ENCODE assay signal across 1 cellular context in the genomic region with DNA sequence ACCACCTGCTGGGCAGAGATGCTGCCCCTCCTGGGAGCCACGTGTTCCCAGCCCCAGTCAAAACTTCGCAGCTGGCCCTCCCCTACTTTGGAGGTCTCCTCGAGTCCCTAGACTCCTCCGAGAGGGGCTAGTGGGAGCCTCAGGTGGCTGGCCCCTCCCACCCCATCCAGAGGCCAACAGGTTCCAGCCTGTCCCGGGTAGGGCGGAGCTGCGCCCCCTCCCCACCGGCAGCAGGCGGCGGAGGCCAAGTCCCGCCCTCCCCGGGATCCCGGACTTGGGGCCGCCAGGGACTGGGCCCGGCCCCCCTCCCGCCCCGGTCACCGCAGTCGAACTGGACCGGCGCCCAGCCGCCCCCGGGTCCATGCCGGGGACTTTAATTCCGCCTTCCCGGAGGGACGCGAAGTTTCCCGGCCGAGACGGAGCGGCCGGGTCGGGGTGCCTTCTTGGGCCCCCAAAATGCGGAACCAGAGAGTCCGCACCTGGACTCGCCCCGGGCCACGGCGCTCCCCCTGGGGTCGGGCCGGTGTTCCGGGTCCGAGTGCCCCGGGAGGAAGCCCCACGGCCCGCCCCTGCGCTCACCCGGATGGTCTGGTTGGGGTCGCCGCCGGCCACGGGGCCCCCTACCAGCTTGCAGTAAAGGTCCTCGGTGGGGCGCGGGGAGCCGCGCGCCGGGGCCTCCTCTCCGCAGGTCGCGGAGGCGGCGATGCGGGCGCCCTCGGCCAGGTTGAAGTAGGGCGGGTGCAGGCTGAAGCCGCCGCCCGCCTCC.
A peak's percentile ranks its signal among the peaks of the same experiment; 100 is the strongest.
TF ChIP-seq lines count a peak whose summit lies in the region.

No MANE protein-coding gene starts in this region.

TF ChIP-seq in HepG2, 621 proteins besides CTCF, POLR2A, EP300 and RAD21 (continued from another document and continues in another):
- no peak for TF ChIP-seq MYNN (CRISPR knock-in tag; IDR thresholded peaks at IDR 0.05; ENCODE audit: low read depth)
- TF ChIP-seq PAX8 (CRISPR knock-in tag; IDR thresholded peaks at IDR 0.05; ENCODE audit: borderline replicate concordance): 0 out of 2 replicates have a peak, but pooled peaks have one; percentile 38
- TF ChIP-seq YEATS2 (CRISPR knock-in tag; IDR thresholded peaks at IDR 0.05; ENCODE audit: borderline replicate concordance): peak; percentile 16; the same call in 1 of the 2 replicates
- TF ChIP-seq HNF4A (CRISPR knock-in tag; IDR thresholded peaks at IDR 0.05): peak; percentile 43; the same call in 1 of the 2 replicates
- no peak for TF ChIP-seq CBX1 (IDR thresholded peaks at IDR 0.05; ENCODE audit: low read depth)
- TF ChIP-seq ZNF567 (CRISPR knock-in tag; IDR thresholded peaks at IDR 0.05; ENCODE audit: borderline replicate concordance): no peak
- no peak for TF ChIP-seq ZNF296 (CRISPR knock-in tag; conservative IDR thresholded peaks at IDR 0.05)
- TF ChIP-seq, protein P1, sequence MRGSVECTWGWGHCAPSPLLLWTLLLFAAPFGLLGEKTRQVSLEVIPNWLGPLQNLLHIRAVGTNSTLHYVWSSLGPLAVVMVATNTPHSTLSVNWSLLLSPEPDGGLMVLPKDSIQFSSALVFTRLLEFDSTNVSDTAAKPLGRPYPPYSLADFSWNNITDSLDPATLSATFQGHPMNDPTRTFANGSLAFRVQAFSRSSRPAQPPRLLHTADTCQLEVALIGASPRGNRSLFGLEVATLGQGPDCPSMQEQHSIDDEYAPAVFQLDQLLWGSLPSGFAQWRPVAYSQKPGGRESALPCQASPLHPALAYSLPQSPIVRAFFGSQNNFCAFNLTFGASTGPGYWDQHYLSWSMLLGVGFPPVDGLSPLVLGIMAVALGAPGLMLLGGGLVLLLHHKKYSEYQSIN (CRISPR knock-in tag; IDR thresholded peaks at IDR 0.05; ENCODE audit: borderline replicate concordance): no peak
- TF ChIP-seq YEATS4 (CRISPR knock-in tag; IDR thresholded peaks at IDR 0.05; ENCODE audit: borderline replicate concordance): 0 out of 2 replicates have a peak, but pooled peaks have one; percentile 72
- TF ChIP-seq CBFB (CRISPR knock-in tag; IDR thresholded peaks at IDR 0.05): peak; percentile 64; the same call in 1 of the 2 replicates
- TF ChIP-seq, protein P2, sequence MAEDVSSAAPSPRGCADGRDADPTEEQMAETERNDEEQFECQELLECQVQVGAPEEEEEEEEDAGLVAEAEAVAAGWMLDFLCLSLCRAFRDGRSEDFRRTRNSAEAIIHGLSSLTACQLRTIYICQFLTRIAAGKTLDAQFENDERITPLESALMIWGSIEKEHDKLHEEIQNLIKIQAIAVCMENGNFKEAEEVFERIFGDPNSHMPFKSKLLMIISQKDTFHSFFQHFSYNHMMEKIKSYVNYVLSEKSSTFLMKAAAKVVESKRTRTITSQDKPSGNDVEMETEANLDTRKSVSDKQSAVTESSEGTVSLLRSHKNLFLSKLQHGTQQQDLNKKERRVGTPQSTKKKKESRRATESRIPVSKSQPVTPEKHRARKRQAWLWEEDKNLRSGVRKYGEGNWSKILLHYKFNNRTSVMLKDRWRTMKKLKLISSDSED (CRISPR knock-in tag; IDR thresholded peaks at IDR 0.05): no peak; the same call in 1 of the 2 replicates
- TF ChIP-seq ZNF562 (CRISPR knock-in tag; IDR thresholded peaks at IDR 0.05; ENCODE audit: borderline replicate concordance): no peak
- peak; percentile 13; the same call in 1 of the 2 replicates for TF ChIP-seq POLR2AphosphoS5 (IDR thresholded peaks at IDR 0.05; ENCODE audit: low read depth, low read length)
- TF ChIP-seq HNF4G (IDR thresholded peaks at IDR 0.05; ENCODE audit: borderline replicate concordance, low read depth, low read length): 0 out of 2 replicates have a peak, but pooled peaks have one; percentile 7
- TF ChIP-seq HNF4G (CRISPR knock-in tag; IDR thresholded peaks at IDR 0.05; ENCODE audit: borderline replicate concordance, low read depth): peak; percentile 69
- TF ChIP-seq ZSCAN22 (CRISPR knock-in tag; IDR thresholded peaks at IDR 0.05): 0 out of 2 replicates have a peak, but pooled peaks have one; percentile 39
- no peak for TF ChIP-seq EEA1 (CRISPR knock-in tag; IDR thresholded peaks at IDR 0.05; ENCODE audit: borderline replicate concordance)
- no peak for TF ChIP-seq TCF12 (IDR thresholded peaks at IDR 0.05)
- peak; percentile 18 for TF ChIP-seq TCF12 (CRISPR knock-in tag; IDR thresholded peaks at IDR 0.05)
- 0 out of 2 replicates have a peak, but pooled peaks have one; percentile 8 for TF ChIP-seq MIER2 (CRISPR knock-in tag; IDR thresholded peaks at IDR 0.05)
- TF ChIP-seq ARHGAP35 (CRISPR knock-in tag; IDR thresholded peaks at IDR 0.05; ENCODE audit: borderline replicate concordance): peak; percentile 61; the same call in 1 of the 2 replicates
- no peak for TF ChIP-seq PBX2 (CRISPR knock-in tag; IDR thresholded peaks at IDR 0.05)
- TF ChIP-seq KDM1A (CRISPR knock-in tag; IDR thresholded peaks at IDR 0.05): no peak
- TF ChIP-seq SMAD3 (CRISPR knock-in tag; IDR thresholded peaks at IDR 0.05): no peak
- no peak for TF ChIP-seq ISX (CRISPR knock-in tag; conservative IDR thresholded peaks at IDR 0.05)
- TF ChIP-seq CBX5 (CRISPR knock-in tag; IDR thresholded peaks at IDR 0.05; ENCODE audit: borderline replicate concordance): no peak
- TF ChIP-seq ZNF747 (CRISPR knock-in tag; IDR thresholded peaks at IDR 0.05; ENCODE audit: borderline replicate concordance): peak; percentile 23; the same call in 1 of the 2 replicates
- TF ChIP-seq ZBTB46 (CRISPR knock-in tag; IDR thresholded peaks at IDR 0.05; ENCODE audit: borderline replicate concordance): no peak
- TF ChIP-seq XBP1 (CRISPR knock-in tag; IDR thresholded peaks at IDR 0.05): no peak
- TF ChIP-seq NCOA2 (CRISPR knock-in tag; IDR thresholded peaks at IDR 0.05): peak; percentile 39; the same call in 1 of the 2 replicates
- TF ChIP-seq PCBP1 (IDR thresholded peaks at IDR 0.05; ENCODE audit: borderline replicate concordance, low read depth, low read length): no peak
- TF ChIP-seq MAF1 (CRISPR knock-in tag; IDR thresholded peaks at IDR 0.05; ENCODE audit: borderline replicate concordance): 0 out of 2 replicates have a peak, but pooled peaks have one; percentile 64
- TF ChIP-seq, protein P3, sequence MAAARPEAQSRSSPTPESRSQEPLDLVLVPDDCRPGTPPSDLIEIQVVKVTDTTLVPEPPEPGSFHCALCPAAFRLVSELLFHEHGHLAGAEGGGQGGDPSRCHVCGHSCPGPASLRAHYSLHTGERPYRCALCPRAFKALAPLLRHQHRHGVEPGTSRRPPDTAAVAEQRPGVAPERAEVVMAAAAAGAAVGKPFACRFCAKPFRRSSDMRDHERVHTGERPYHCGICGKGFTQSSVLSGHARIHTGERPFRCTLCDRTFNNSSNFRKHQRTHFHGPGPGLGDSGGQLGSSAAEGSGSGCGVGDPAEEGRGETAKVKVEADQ (CRISPR knock-in tag; IDR thresholded peaks at IDR 0.05; ENCODE audit: borderline replicate concordance): no peak
- 0 out of 2 replicates have a peak, but pooled peaks have one; percentile 42 for TF ChIP-seq RXRA (CRISPR knock-in tag; IDR thresholded peaks at IDR 0.05)
- peak; percentile 48; the same call in 1 of the 2 replicates for TF ChIP-seq ZBTB42 (CRISPR knock-in tag; IDR thresholded peaks at IDR 0.05)
- no peak for TF ChIP-seq ZNF234 (CRISPR knock-in tag; conservative IDR thresholded peaks at IDR 0.05)
- no peak for TF ChIP-seq SOX6 (IDR thresholded peaks at IDR 0.05)
- peak; percentile 61 for TF ChIP-seq SOX6 (CRISPR knock-in tag; IDR thresholded peaks at IDR 0.05)
- TF ChIP-seq ZNF766 (CRISPR knock-in tag; IDR thresholded peaks at IDR 0.05; ENCODE audit: borderline replicate concordance): 0 out of 2 replicates have a peak, but pooled peaks have one; percentile 15
- TF ChIP-seq SRY (CRISPR knock-in tag; IDR thresholded peaks at IDR 0.05): no peak; the same call in 1 of the 2 replicates
- no peak for TF ChIP-seq BCLAF1 (IDR thresholded peaks at IDR 0.05)
- TF ChIP-seq ZNF749 (CRISPR knock-in tag; IDR thresholded peaks at IDR 0.05; ENCODE audit: borderline replicate concordance): no peak
- TF ChIP-seq ZNF230 (CRISPR knock-in tag; IDR thresholded peaks at IDR 0.05): peak; percentile 72; the same call in 1 of the 2 replicates
- TF ChIP-seq ZNF619 (CRISPR knock-in tag; IDR thresholded peaks at IDR 0.05): peak; percentile 41; the same call in 1 of the 2 replicates
- TF ChIP-seq, protein P4, sequence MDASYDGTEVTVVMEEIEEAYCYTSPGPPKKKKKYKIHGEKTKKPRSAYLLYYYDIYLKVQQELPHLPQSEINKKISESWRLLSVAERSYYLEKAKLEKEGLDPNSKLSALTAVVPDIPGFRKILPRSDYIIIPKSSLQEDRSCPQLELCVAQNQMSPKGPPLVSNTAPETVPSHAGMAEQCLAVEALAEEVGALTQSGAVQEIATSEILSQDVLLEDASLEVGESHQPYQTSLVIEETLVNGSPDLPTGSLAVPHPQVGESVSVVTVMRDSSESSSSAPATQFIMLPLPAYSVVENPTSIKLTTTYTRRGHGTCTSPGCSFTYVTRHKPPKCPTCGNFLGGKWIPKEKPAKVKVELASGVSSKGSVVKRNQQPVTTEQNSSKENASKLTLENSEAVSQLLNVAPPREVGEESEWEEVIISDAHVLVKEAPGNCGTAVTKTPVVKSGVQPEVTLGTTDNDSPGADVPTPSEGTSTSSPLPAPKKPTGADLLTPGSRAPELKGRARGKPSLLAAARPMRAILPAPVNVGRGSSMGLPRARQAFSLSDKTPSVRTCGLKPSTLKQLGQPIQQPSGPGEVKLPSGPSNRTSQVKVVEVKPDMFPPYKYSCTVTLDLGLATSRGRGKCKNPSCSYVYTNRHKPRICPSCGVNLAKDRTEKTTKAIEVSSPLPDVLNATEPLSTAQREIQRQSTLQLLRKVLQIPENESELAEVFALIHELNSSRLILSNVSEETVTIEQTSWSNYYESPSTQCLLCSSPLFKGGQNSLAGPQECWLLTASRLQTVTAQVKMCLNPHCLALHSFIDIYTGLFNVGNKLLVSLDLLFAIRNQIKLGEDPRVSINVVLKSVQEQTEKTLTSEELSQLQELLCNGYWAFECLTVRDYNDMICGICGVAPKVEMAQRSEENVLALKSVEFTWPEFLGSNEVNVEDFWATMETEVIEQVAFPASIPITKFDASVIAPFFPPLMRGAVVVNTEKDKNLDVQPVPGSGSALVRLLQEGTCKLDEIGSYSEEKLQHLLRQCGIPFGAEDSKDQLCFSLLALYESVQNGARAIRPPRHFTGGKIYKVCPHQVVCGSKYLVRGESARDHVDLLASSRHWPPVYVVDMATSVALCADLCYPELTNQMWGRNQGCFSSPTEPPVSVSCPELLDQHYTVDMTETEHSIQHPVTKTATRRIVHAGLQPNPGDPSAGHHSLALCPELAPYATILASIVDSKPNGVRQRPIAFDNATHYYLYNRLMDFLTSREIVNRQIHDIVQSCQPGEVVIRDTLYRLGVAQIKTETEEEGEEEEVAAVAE (CRISPR knock-in tag; IDR thresholded peaks at IDR 0.05; ENCODE audit: borderline replicate concordance): no peak
- TF ChIP-seq, protein P5, sequence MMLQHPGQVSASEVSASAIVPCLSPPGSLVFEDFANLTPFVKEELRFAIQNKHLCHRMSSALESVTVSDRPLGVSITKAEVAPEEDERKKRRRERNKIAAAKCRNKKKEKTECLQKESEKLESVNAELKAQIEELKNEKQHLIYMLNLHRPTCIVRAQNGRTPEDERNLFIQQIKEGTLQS (CRISPR knock-in tag; IDR thresholded peaks at IDR 0.05): no peak
